Comparison of ENCODE assay signal across 8 cellular contexts in genomic region chr11:26964834-26965485, GRCh38. TPM values are rescaled to one million over a fixed set of nuclear protein-coding genes. Genes with fewer than 3 reads are reported as not detected.
"Had no signal": no experiment of that assay in that cellular context is flagged by ENCODE, and none has a peak within 500 bp of the region (broad histone marks: within the 10 kb centered on the region; RNA-seq: fewer than 3 reads in every experiment).

No MANE protein-coding gene starts in this region.

RNA-seq across cellular contexts. Expression of gene FIBIN, which starts 29.0 kb away (rescaled TPM):
- total RNA-seq: activated CD4-positive, alpha-beta memory T cell treated with anti-CD3 and anti-CD28 coated beads for 36 hours; activated CD4-positive, alpha-beta T cell treated with anti-CD3 and anti-CD28 coated beads for 36 hours; activated naive CD4-positive, alpha-beta T cell treated with anti-CD3 and anti-CD28 coated beads, Interleukin-2, amount 50 U/mL, for 72 hours; activated T-helper 1 cell treated with anti-CD3 and anti-CD28 coated beads, Interleukin-12 subunit alpha, Interleukin-12 subunit beta, Interleukin-2, Interleukin-4 antibody, amounts not matched to agents 30 ng/mL and 10 ng/mL and 1 ng/mL, durations not matched to agents 14 hours and 24 hours and 36 hours; endothelial cell of umbilical vein; lung microvascular endothelial cell; T-helper 2 cell treated with Interferon-gamma antibody and Interleukin-4, amounts not matched to agents 100 ng/mL and 5 ng/mL, for 36 hours had no signal
- polyA plus RNA-seq: endothelial cell of umbilical vein, neural cell had no signal
